In the genomic region with DNA sequence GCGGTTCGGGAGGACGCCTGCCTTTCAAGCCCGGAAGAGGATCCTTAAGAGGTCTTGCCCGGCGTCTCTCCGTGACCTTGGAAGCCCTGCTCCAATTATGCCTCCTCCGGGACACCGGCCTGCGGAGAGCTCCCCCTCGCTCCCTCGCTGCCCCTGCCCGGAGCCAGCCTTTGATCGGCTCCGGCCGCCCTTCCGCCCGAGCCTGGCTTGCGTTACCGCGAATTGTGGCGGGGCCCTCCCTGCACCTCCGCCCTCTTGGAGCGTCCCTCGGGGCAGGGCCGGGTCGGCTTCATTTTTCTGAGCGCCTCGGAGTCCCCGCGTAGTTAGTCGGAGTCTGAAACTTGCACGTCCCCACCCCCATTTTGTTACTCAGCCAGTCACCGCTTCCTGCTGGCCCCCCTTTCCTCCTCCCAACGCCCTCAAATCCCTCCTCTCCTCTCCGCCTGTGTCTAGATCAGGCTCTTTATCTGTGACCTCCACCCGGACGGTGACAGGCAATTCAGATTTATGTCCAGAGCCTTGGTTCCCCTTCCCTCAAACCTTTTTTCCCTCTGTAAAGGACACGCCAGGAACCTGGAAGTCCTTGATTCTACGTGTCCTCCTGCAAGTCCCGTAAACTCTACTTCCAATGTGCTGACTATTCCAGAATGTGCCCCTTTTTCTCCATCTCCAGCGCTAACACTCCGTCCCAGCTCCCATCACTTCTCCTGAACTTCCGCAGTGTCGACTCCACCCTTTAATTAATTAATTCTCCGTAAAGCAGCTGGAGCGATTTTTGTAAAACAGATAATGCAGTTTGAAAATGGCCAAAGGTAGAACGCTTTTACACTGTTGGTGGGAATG, we compare ENCODE assay signal across 1 cellular context.
TF ChIP-seq lines count a peak whose summit lies in the region.

No MANE protein-coding gene starts in this region.

TF ChIP-seq in HepG2, 621 proteins besides CTCF, POLR2A, EP300 and RAD21 (continued from another document and continues in another):
- TF ChIP-seq PHF8 (CRISPR knock-in tag; IDR thresholded peaks at IDR 0.05), result peak; percentile 90
- TF ChIP-seq ZXDC (CRISPR knock-in tag; IDR thresholded peaks at IDR 0.05), result 0 out of 2 replicates have a peak, but pooled peaks have one; percentile 63
- TF ChIP-seq ZNF441 (CRISPR knock-in tag; IDR thresholded peaks at IDR 0.05; ENCODE audit: borderline replicate concordance), result peak; percentile 65
- no peak for TF ChIP-seq ZNF354B (CRISPR knock-in tag; IDR thresholded peaks at IDR 0.05)
- TF ChIP-seq NFYB (CRISPR knock-in tag; IDR thresholded peaks at IDR 0.05), result 0 out of 2 replicates have a peak, but pooled peaks have one; percentile 39
- peak; percentile 55 for TF ChIP-seq SRY (CRISPR knock-in tag; IDR thresholded peaks at IDR 0.05)
- peak; percentile 91; the same call in 1 of the 2 replicates for TF ChIP-seq ZNF598 (CRISPR knock-in tag; IDR thresholded peaks at IDR 0.05; ENCODE audit: borderline replicate concordance)
- TF ChIP-seq ZNF260 (CRISPR knock-in tag; IDR thresholded peaks at IDR 0.05; ENCODE audit: borderline replicate concordance, low read depth), result no peak
- no peak for TF ChIP-seq IRX3 (CRISPR knock-in tag; IDR thresholded peaks at IDR 0.05; ENCODE audit: borderline replicate concordance, low read depth)
- no peak for TF ChIP-seq ZNF644 (CRISPR knock-in tag; IDR thresholded peaks at IDR 0.05; ENCODE audit: low read depth)
- no peak for TF ChIP-seq NFAT5 (CRISPR knock-in tag; IDR thresholded peaks at IDR 0.05)
- TF ChIP-seq NFE2L1 (CRISPR knock-in tag; IDR thresholded peaks at IDR 0.05; ENCODE audit: borderline replicate concordance), result no peak
- peak; percentile 60; the same call in 1 of the 2 replicates for TF ChIP-seq ZNF800 (CRISPR knock-in tag; IDR thresholded peaks at IDR 0.05)
- TF ChIP-seq ZNF30 (CRISPR knock-in tag; IDR thresholded peaks at IDR 0.05), result no peak
- peak; percentile 47; the same call in 1 of the 2 replicates for TF ChIP-seq ZNF616 (CRISPR knock-in tag; IDR thresholded peaks at IDR 0.05; ENCODE audit: low read depth)
- peak; percentile 85; the same call in 1 of the 2 replicates for TF ChIP-seq ESRRA (CRISPR knock-in tag; IDR thresholded peaks at IDR 0.05; ENCODE audit: low read depth)
- TF ChIP-seq ZBTB37 (CRISPR knock-in tag; IDR thresholded peaks at IDR 0.05), result peak; percentile 41; the same call in 1 of the 2 replicates
- TF ChIP-seq RFX5 (IDR thresholded peaks at IDR 0.05; ENCODE audit: low read depth, low read length), result no peak
- peak; percentile 62; the same call in 1 of the 2 replicates for TF ChIP-seq ZNF784 (CRISPR knock-in tag; IDR thresholded peaks at IDR 0.05; ENCODE audit: borderline replicate concordance)
- no peak for TF ChIP-seq NONO (IDR thresholded peaks at IDR 0.05)
- peak; percentile 23; the same call in 1 of the 2 replicates for TF ChIP-seq NONO (CRISPR knock-in tag; conservative IDR thresholded peaks at IDR 0.05)
- TF ChIP-seq ARNTL (CRISPR knock-in tag; IDR thresholded peaks at IDR 0.05), result 0 out of 2 replicates have a peak, but pooled peaks have one; percentile 15
- TF ChIP-seq PAF1 (CRISPR knock-in tag; IDR thresholded peaks at IDR 0.05), result no peak
- peak; percentile 29 for TF ChIP-seq U2AF1 (optimal IDR thresholded peaks at IDR 0.05; ENCODE audit: low read depth, low read length)
- no peak for TF ChIP-seq ZNF513 (CRISPR knock-in tag; conservative IDR thresholded peaks at IDR 0.05)
- peak; percentile 76 for TF ChIP-seq PHF21A (CRISPR knock-in tag; IDR thresholded peaks at IDR 0.05)
- TF ChIP-seq ZNF891 (CRISPR knock-in tag; IDR thresholded peaks at IDR 0.05), result 0 out of 2 replicates have a peak, but pooled peaks have one; percentile 11
- peak; percentile 39 for TF ChIP-seq YY1 (IDR thresholded peaks at IDR 0.05; ENCODE audit: insufficient read depth, insufficient replicate concordance, low read depth, low read length)
- peak; percentile 17; the same call in 1 of the 2 replicates for TF ChIP-seq MEIS2 (CRISPR knock-in tag; IDR thresholded peaks at IDR 0.05)
- 0 out of 2 replicates have a peak, but pooled peaks have one; percentile 63 for TF ChIP-seq KDM5A (IDR thresholded peaks at IDR 0.05; ENCODE audit: borderline replicate concordance, low read length)
- peak; percentile 68; the same call in 1 of the 2 replicates for TF ChIP-seq ZSCAN25 (CRISPR knock-in tag; IDR thresholded peaks at IDR 0.05)
- TF ChIP-seq KLF6 (CRISPR knock-in tag; IDR thresholded peaks at IDR 0.05), result peak; percentile 62; the same call in 1 of the 2 replicates
- no peak for TF ChIP-seq HOXA5 (CRISPR knock-in tag; IDR thresholded peaks at IDR 0.05)
- peak; percentile 95 for TF ChIP-seq ZNF225 (CRISPR knock-in tag; IDR thresholded peaks at IDR 0.05)
